ENCODE assay signal across 1 cellular context in genomic region chr18:45793295-45793965, GRCh38.
TF ChIP-seq lines count a peak whose summit lies in the region.

No MANE protein-coding gene starts in this region.

TF ChIP-seq in endothelial cell of umbilical vein, 7 proteins besides CTCF, POLR2A, EP300 and RAD21 (continued from another document):
- no peak for TF ChIP-seq MAX (IDR thresholded peaks at IDR 0.05; ENCODE audit: insufficient read depth, insufficient read length)
- TF ChIP-seq EZH2 (IDR thresholded peaks at IDR 0.05; ENCODE audit: borderline replicate concordance, low read depth, low read length, severe bottlenecking), result no peak
